ENCODE assay signal across 26 cellular contexts in genomic region chr11:64839335-64839734, GRCh38. TPM values are rescaled to one million over a fixed set of nuclear protein-coding genes. Genes with fewer than 3 reads are reported as not detected.
"Had no signal": no experiment of that assay in that cellular context is flagged by ENCODE, and none has a peak within 500 bp of the region (broad histone marks: within the 10 kb centered on the region; RNA-seq: fewer than 3 reads in every experiment).

No MANE protein-coding gene starts in this region.

- H3K9ac ChIP-seq: SK-N-SH had no signal

- H3K4me3 ChIP-seq: adrenal gland, MG63, SJSA1 had no signal

- H3K27me3 ChIP-seq: adrenal gland, MG63, SJSA1 had no signal

- ATAC-seq: activated CD4-positive, alpha-beta T cell treated with anti-CD3 and anti-CD28 coated beads for 36 hours; activated CD4-positive, CD25-positive, alpha-beta regulatory T cell treated with anti-CD3 and anti-CD28 coated beads, Interleukin-2, amount 50 U/mL, for 24 hours; activated CD8-positive, alpha-beta memory T cell treated with anti-CD3 and anti-CD28 coated beads, Interleukin-2, amount 10 ng/mL, durations not matched to agents 7 days and 5 days; Panc1 had no signal

- H3K9me3 ChIP-seq: adrenal gland, MG63, SJSA1, SK-N-SH had no signal

- H3K36me3 ChIP-seq: adrenal gland, MG63, SJSA1 had no signal

- H3K4me2 ChIP-seq: SK-N-SH had no signal

- FAIRE-seq: TTC549 had no signal

- DNase-seq: activated CD4-positive, alpha-beta memory T cell treated with anti-CD3 and anti-CD28 coated beads for 36 hours; activated CD4-positive, alpha-beta T cell treated with anti-CD3 and anti-CD28 coated beads for 36 hours; activated CD4-positive, alpha-beta T cell treated with anti-CD3 and anti-CD28 coated beads, Interleukin-2, amount 50 U/mL, for 1 hour; activated CD8-positive, alpha-beta memory T cell treated with anti-CD3 and anti-CD28 coated beads for 24 hours; activated CD8-positive, alpha-beta memory T cell treated with anti-CD3 and anti-CD28 coated beads, Interleukin-2, amount 10 ng/mL, durations not matched to agents 7 days and 5 days; activated CD8-positive, alpha-beta memory T cell treated with anti-CD3 and anti-CD28 coated beads, Interleukin-2, amount 50 U/mL, for 48 hours; activated effector memory CD4-positive, alpha-beta T cell treated with Interleukin-2 at 50 U/mL for 16 hours; activated T-cell treated with anti-CD3 and anti-CD28 coated beads, Interleukin-2, amount 50 U/mL, for 48 hours; central memory CD4-positive, alpha-beta T cell; Kasumi-1; KG1; MG63; NCI-H1092; NCI-H1436 treated with DMSO at 0.1 percent for 48 hours; NCI-H1694 treated with DMSO at 0.1 percent for 48 hours; NCI-H2029; NCI-H345; NCI-H524 treated with DMSO at 0.1 percent for 48 hours; SHP77 treated with DMSO at 0.1 percent for 48 hours; SK-N-SH had no signal

- H3K27ac ChIP-seq: adrenal gland, SJSA1 had no signal

RNA-seq across cellular contexts. Expression of gene CDC42BPG, which starts 5.1 kb away (rescaled TPM):
- total RNA-seq: RPMI7951 had no signal
